In genomic region chrX:70201732-70202131, GRCh38 we compare ENCODE assay signal across 22 cellular contexts. TPM values are rescaled to one million over a fixed set of nuclear protein-coding genes. Genes with fewer than 3 reads are reported as not detected.
"Had no signal": no experiment of that assay in that cellular context is flagged by ENCODE, and none has a peak within 500 bp of the region (broad histone marks: within the 10 kb centered on the region; RNA-seq: fewer than 3 reads in every experiment).

No MANE protein-coding gene starts in this region.

- H3K9me3 ChIP-seq: MG63, SJSA1 had no signal

- H3K27ac ChIP-seq: HL-60, SJSA1, SK-N-MC had no signal

- H3K4me1 ChIP-seq: SJSA1 had no signal

- H3K4me3 ChIP-seq: MG63, SJSA1, SK-N-MC had no signal

- H3K27me3 ChIP-seq: MG63, SJSA1 had no signal

- H3K36me3 ChIP-seq: MG63, SJSA1 had no signal

- DNase-seq: KBM-7, MG63, NCI-H1092, NCI-H1105 treated with DMSO at 0.1 percent for 48 hours, NCI-H1417 treated with DMSO at 0.1 percent for 48 hours, NCI-H146, NCI-H1694 treated with DMSO at 0.1 percent for 48 hours, NCI-H1930, NCI-H2081, NCI-H2107, NCI-H2227 treated with DMSO at 0.1 percent for 48 hours, NCI-H524, NCI-H526 treated with DMSO at 0.1 percent for 48 hours, NCI-H748 treated with DMSO at 0.1 percent for 48 hours, Right ventricle myocardium superior, RPMI8226, SIG-M5 had no signal

RNA-seq across cellular contexts. Expression of gene DGAT2L6, which starts 24.4 kb away (rescaled TPM):
- total RNA-seq: LHCN-M2, NCI-H460, Right ventricle myocardium superior, SJSA1 had no signal

RNA-seq across cellular contexts. Expression of gene AWAT1, which starts 32.7 kb away (rescaled TPM):
- total RNA-seq: LHCN-M2, NCI-H460, Right ventricle myocardium superior, SJSA1 had no signal

RNA-seq across cellular contexts. Expression of gene P2RY4, which starts 58.3 kb away (rescaled TPM):
- total RNA-seq: LHCN-M2, NCI-H460, Right ventricle myocardium superior, SJSA1 had no signal
